9 cellular contexts compared by ENCODE assay signal in genomic region chr19:1668339-1669123, GRCh38. TPM values are rescaled to one million over a fixed set of nuclear protein-coding genes. Genes with fewer than 3 reads are reported as not detected.
A peak's percentile ranks its signal among the peaks of the same experiment; 100 is the strongest.
DNase-seq lines count a peak whose midpoint lies in the region; ATAC-seq and TF ChIP-seq lines count a peak whose summit lies in the region.
"Had no signal": no experiment of that assay in that cellular context is flagged by ENCODE, and none has a peak within 500 bp of the region (broad histone marks: within the 10 kb centered on the region; RNA-seq: fewer than 3 reads in every experiment).

No MANE protein-coding gene starts in this region.

- peak overlapping the region; percentile 1 for H3K27ac Mint-ChIP-seq in MCF 10A (ENCODE audit: low read depth, unreplicated experiment)
- H3K27ac Mint-ChIP-seq in effector memory CD8-positive, alpha-beta T cell = no peak overlapping the region
- H3K27ac Mint-ChIP-seq in T-helper 2 cell treated with Interferon-gamma antibody and Interleukin-4, amounts not matched to agents 5 μg/mL and 100 μg/mL, for 36 hours = no peak overlapping the region

- no peak for TF ChIP-seq RAD21 in IMR-90 (IDR thresholded peaks at IDR 0.05; ENCODE audit: low read length)

- POLR2A ChIA-PET in MCF 10A (lab: Yijun Ruan, JAX) = interaction anchor here (0.7 kb wide), 1 partner anchor 413 kb away, joined by 3 read pairs; no protein-coding TSS in a partner anchor
- POLR2A ChIA-PET in IMR-90 (lab: Charles Lee; ENCODE audit: unreplicated experiment) = no interaction called here

- H3K9me1 ChIP-seq in IMR-90 (ENCODE audit: insufficient read depth, low read length) = no peaks in the 10 kb centered on the region

- 8% methylated on average over 7 of the region's 19 CpGs; no CpG with 5 or more reads in 1 of the 2 experiments for WGBS in IMR-90 (ENCODE audit: extremely low coverage in 2 of 2, insufficient read length in 1 of 2), 2 experiments
- 12 to 16% methylated on average over 2 to 17 of the region's 19 CpGs for WGBS in transverse colon (ENCODE audit: low coverage in 1 of 2), 2 donors

- H3K23ac ChIP-seq in IMR-90 (ENCODE audit: low read depth, low read length) = no peak overlapping the region

- no peak overlapping the region for H3K9ac ChIP-seq in IMR-90 (ENCODE audit: low read depth, low read length)

- H3K79me1 ChIP-seq in IMR-90 (ENCODE audit: low read depth in 1 of 2, low read length in 2 of 2) = no peaks in the 10 kb centered on the region

- H2BK120ac ChIP-seq in IMR-90 (ENCODE audit: low read depth, low read length) = no peak overlapping the region

- H2AK5ac ChIP-seq in IMR-90 (ENCODE audit: low read depth, low read length) = no peak overlapping the region

- no peaks in the 10 kb centered on the region for H3K9me3 Mint-ChIP-seq in MCF 10A (ENCODE audit: unreplicated experiment)
- H3K9me3 Mint-ChIP-seq in effector memory CD8-positive, alpha-beta T cell = no peaks in the 10 kb centered on the region
- H3K9me3 Mint-ChIP-seq in T-helper 2 cell treated with Interferon-gamma antibody and Interleukin-4, amounts not matched to agents 5 μg/mL and 100 μg/mL, for 36 hours = no peaks in the 10 kb centered on the region

- no peak overlapping the region for H3K4me2 ChIP-seq in IMR-90 (ENCODE audit: low read depth, low read length)

- H4K8ac ChIP-seq in IMR-90 (ENCODE audit: low read depth in 2 of 2, low read length in 2 of 2) = no peak overlapping the region

- no peak overlapping the region for H3K4me3 Mint-ChIP-seq in MCF 10A (ENCODE audit: unreplicated experiment)
- peak overlapping the region in 1 of 2 donors; percentile 43 for H3K4me3 Mint-ChIP-seq in effector memory CD8-positive, alpha-beta T cell
- no peak overlapping the region for H3K4me3 Mint-ChIP-seq in T-helper 2 cell treated with Interferon-gamma antibody and Interleukin-4, amounts not matched to agents 5 μg/mL and 100 μg/mL, for 36 hours

- no peak overlapping the region for H2BK15ac ChIP-seq in IMR-90 (ENCODE audit: low read depth, low read length)

- H3K4me1 Mint-ChIP-seq in MCF 10A (ENCODE audit: insufficient read depth, unreplicated experiment) = peaks cover 16% of the 10 kb centered on the region
- peaks cover 3 to 7% of the 10 kb centered on the region in 2 donors for H3K4me1 Mint-ChIP-seq in effector memory CD8-positive, alpha-beta T cell (ENCODE audit: low read depth in 2 of 2)
- peaks cover 4% of the 10 kb centered on the region for H3K4me1 Mint-ChIP-seq in T-helper 2 cell treated with Interferon-gamma antibody and Interleukin-4, amounts not matched to agents 5 μg/mL and 100 μg/mL, for 36 hours (ENCODE audit: low read depth)

- H3K18ac ChIP-seq in IMR-90 (ENCODE audit: low read depth, low read length) = no peak overlapping the region

- H3K36me3 ChIP-seq in breast epithelium = no peaks in the 10 kb centered on the region
- no peaks in the 10 kb centered on the region for H3K36me3 ChIP-seq in IMR-90 (ENCODE audit: control insufficient read depth, insufficient read depth, low read length)
- no peaks in the 10 kb centered on the region for H3K36me3 ChIP-seq in transverse colon

- H2AFZ ChIP-seq in IMR-90 (replicated peaks; ENCODE audit: low read length, poor library complexity) = peak overlapping the region; percentile 14

- CTCF ChIA-PET in MCF 10A (lab: Yijun Ruan, JAX) (interaction anchor here (0.6 to 5.6 kb wide), 3 partner anchors 121 to 157 kb away, joined by 4 to 52 read pairs (median 7); no protein-coding TSS in a partner anchor), IMR-90 (lab: Yijun Ruan, JAX) (no interaction called here)

- H2BK20ac ChIP-seq in IMR-90 (ENCODE audit: low read depth, low read length) = no peak overlapping the region

- H3K9me3 ChIP-seq in breast epithelium = no peaks in the 10 kb centered on the region
- no peaks in the 10 kb centered on the region for H3K9me3 ChIP-seq in IMR-90 (ENCODE audit: control insufficient read depth, insufficient read depth, low read length)
- H3K9me3 ChIP-seq in transverse colon = no peaks in the 10 kb centered on the region

- H3K36me3 Mint-ChIP-seq in MCF 10A (ENCODE audit: insufficient read depth, unreplicated experiment) = no peaks in the 10 kb centered on the region
- peaks cover 9% of the 10 kb centered on the region for H3K36me3 Mint-ChIP-seq in effector memory CD8-positive, alpha-beta T cell (ENCODE audit: insufficient read depth)
- H3K36me3 Mint-ChIP-seq in T-helper 2 cell treated with Interferon-gamma antibody and Interleukin-4, amounts not matched to agents 5 μg/mL and 100 μg/mL, for 36 hours (ENCODE audit: low read depth) = no peaks in the 10 kb centered on the region

- H3K14ac ChIP-seq in IMR-90 (replicated peaks; ENCODE audit: low read depth, low read length) = no peak overlapping the region

- no peak overlapping the region for H4K91ac ChIP-seq in IMR-90 (ENCODE audit: insufficient read depth, low read depth, low read length)

- H4K5ac ChIP-seq in IMR-90 (ENCODE audit: low read depth, low read length) = no peak overlapping the region

- no peak overlapping the region for H2BK5ac ChIP-seq in IMR-90 (ENCODE audit: low read depth, low read length, poor library complexity, severe bottlenecking)

- H3K27me3 Mint-ChIP-seq in MCF 10A (ENCODE audit: insufficient read depth, unreplicated experiment) = peaks cover 36% of the 10 kb centered on the region
- H3K27me3 Mint-ChIP-seq in effector memory CD8-positive, alpha-beta T cell = peaks cover 24 to 42% of the 10 kb centered on the region in 2 donors
- H3K27me3 Mint-ChIP-seq in T-helper 2 cell treated with Interferon-gamma antibody and Interleukin-4, amounts not matched to agents 5 μg/mL and 100 μg/mL, for 36 hours (ENCODE audit: low read depth) = peaks cover 46% of the 10 kb centered on the region

- H3K27ac ChIP-seq in breast epithelium (no peak overlapping the region), IMR-90 (ENCODE audit: insufficient read depth, low read length) (no peak overlapping the region), transverse colon (peak overlapping the region in 2 of 4 donors; percentile 52 to 61)

- no peak overlapping the region for H3K4ac ChIP-seq in IMR-90 (ENCODE audit: low read depth, low read length)

- dilution Hi-C loops in IMR-90 (cut with HindIII; ENCODE audit: low sequenced_read_pairs, unreplicated experiment) = no loop called here

- BruUV-seq in MCF 10A (replicated peaks; lab: Mats Ljungman, UMichigan) (no TSS peak), IMR-90 (replicated peaks; lab: Mats Ljungman, UMichigan) (no TSS peak)

- no peak for TF ChIP-seq EP300 in transverse colon (IDR thresholded peaks at IDR 0.05; ENCODE audit: low read depth)

- H2AK9ac ChIP-seq in IMR-90 (replicated peaks; ENCODE audit: low read depth, low read length, poor library complexity) = no peak overlapping the region

- H3K4me1 ChIP-seq in breast epithelium (peaks cover 0 to 7% of the 10 kb centered on the region in 2 donors), IMR-90 (ENCODE audit: control insufficient read depth, insufficient read depth, low read length) (peaks cover 5% of the 10 kb centered on the region), transverse colon (peaks cover 8 to 15% (median 10%) of the 10 kb centered on the region in 4 donors)

- H3K27me3 ChIP-seq in breast epithelium (peaks cover 8 to 56% of the 10 kb centered on the region in 2 donors), IMR-90 (ENCODE audit: control insufficient read depth, insufficient read depth, low read length) (peaks cover 40% of the 10 kb centered on the region), transverse colon (peaks cover 84% of the 10 kb centered on the region)

- H3K56ac ChIP-seq in IMR-90 (ENCODE audit: extremely low read depth, insufficient read depth, low read length) = no peak overlapping the region

- TF ChIP-seq POLR2A in breast epithelium (IDR thresholded peaks at IDR 0.05) (no peak), IMR-90 (IDR thresholded peaks at IDR 0.05; ENCODE audit: low read depth, low read length) (no peak), transverse colon (IDR thresholded peaks at IDR 0.05) (no peak)

- in situ Hi-C loops in IMR-90 (cut with MboI; ENCODE audit: low sequenced_read_pairs) = no loop called here
- in situ Hi-C loops in transverse colon (cut with MboI; ENCODE audit: low pct_ligation_motif_present in 1 of 4, low pct_unique_long_range_greater_than_20kb in 1 of 4, low sequenced_read_pairs in 3 of 4) = no loop called here

- peak; percentile 30 for ATAC-seq in IMR-90 (ENCODE audit: low read depth)
- peak; percentile 62 for ATAC-seq in effector memory CD8-positive, alpha-beta T cell (replicated peaks)

- DNase-seq in MCF 10A (ENCODE audit: unreplicated experiment) (no peak), breast epithelium (ENCODE audit: low spot score in 2 of 2) (no peak), IMR-90 (no peak), transverse colon (peak; percentile 60), DMS79 treated with DMSO at 0.1 percent for 48 hours (lab: John Stamatoyannopoulos, UW) (no peak), AG20443 (ENCODE audit: low spot score) (no peak)
- DNase-seq in effector memory CD8-positive, alpha-beta T cell = no peak
- DNase-seq in T-helper 2 cell treated with Interferon-gamma antibody and Interleukin-4, amounts not matched to agents 5 μg/mL and 100 μg/mL, for 36 hours (ENCODE audit: low spot score) = no peak
- DNase-seq: activated CD8-positive, alpha-beta memory T cell treated with anti-CD3 and anti-CD28 coated beads, Interleukin-2, amount 50 U/mL, for 48 hours had no signal

- no peaks in the 10 kb centered on the region for H4K20me1 ChIP-seq in IMR-90 (ENCODE audit: insufficient read depth, low read length)

- TF ChIP-seq CTCF in MCF 10A (IDR thresholded peaks at IDR 0.05; ENCODE audit: unreplicated experiment) (no peak), breast epithelium (IDR thresholded peaks at IDR 0.05) (no peak), IMR-90 (conservative IDR thresholded peaks at IDR 0.05; ENCODE audit: low read depth, low read length) (no peak), transverse colon (IDR thresholded peaks at IDR 0.05) (no peak)

- intact Hi-C loops in MCF 10A (cut with micrococcal nuclease) = no loop called here
- intact Hi-C loops in breast epithelium (cut with DNase I; ENCODE audit: low total_unique reads) = no loop called here
- intact Hi-C loops in IMR-90 (cut with micrococcal nuclease) = loop anchor here (1.0 kb wide), 1 partner anchor 10 kb away; no protein-coding TSS in a partner anchor
- intact Hi-C loops in transverse colon (cut with DNase I; ENCODE audit: low total_unique reads) = no loop called here

- H3K4me3 ChIP-seq in breast epithelium (no peak overlapping the region), IMR-90 (ENCODE audit: insufficient read depth, low read depth, low read length) (no peak overlapping the region), transverse colon (no peak overlapping the region)

TF ChIP-seq in IMR-90, 13 proteins besides CTCF, POLR2A, EP300 and RAD21 (continues in another document):
- no peak for TF ChIP-seq CHD1 (IDR thresholded peaks at IDR 0.05; ENCODE audit: low read depth, low read length)

RNA-seq across cellular contexts. Expression of gene TCF3, which starts 16.1 kb away (rescaled TPM):
- total RNA-seq in MCF 10A (2022) (79.7 and 100 TPM in 2 replicates), breast epithelium (10 to 100 TPM; 38.6 to 45.3 (median 42.3) TPM), IMR-90 (2012; rRNA removed) (29.9 and 37.5 TPM in 2 replicates), transverse colon (100 to 1,000 TPM in 1 of 4 donors, 10 to 100 TPM in 3; 55.9 to 160 (median 79.7) TPM)
- 127 and 144 TPM in 2 replicates for polyA plus RNA-seq in IMR-90 (2012; rRNA removed)
- 84.8 and 172 TPM in 2 replicates for polyA plus RNA-seq in IMR-90 (2012; cell fraction: cytosol; rRNA removed)
- 238 and 454 TPM in 2 replicates for polyA plus RNA-seq in IMR-90 (2012; cell fraction: nucleus; rRNA removed; ENCODE audit: low replicate concordance)
